In the genomic region with DNA sequence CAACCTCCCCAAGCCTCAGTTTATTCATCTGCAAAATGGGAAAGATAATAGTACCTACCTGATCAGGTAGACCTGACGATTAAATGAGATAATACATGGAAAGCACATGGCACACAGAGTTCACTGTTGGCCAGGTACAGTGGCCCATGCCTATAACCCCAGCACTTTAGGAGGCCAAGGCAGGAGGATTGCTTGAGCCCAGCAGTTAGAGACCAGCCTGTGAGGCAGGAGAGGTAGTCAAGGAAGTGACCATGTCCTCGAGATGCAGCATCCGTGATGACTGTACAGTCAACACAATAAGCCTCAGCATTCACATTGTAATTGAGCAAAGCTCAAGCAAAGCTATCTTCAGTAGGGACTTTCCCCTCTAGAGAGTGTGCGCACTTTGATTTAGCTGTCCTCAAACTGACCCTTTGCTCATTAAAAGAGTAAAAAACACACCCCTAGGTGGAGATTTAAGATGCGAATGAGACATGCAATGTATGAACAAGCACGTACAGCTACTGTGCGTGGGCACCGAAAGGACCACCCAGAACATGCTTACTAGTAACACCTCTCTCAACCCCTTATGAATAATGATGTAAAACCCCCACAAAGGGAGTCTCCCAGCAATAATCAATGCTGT, we compare ENCODE assay signal across 14 cellular contexts. TPM values are rescaled to one million over a fixed set of nuclear protein-coding genes. Genes with fewer than 3 reads are reported as not detected.
DNase-seq lines count a peak whose midpoint lies in the region; ATAC-seq and TF ChIP-seq lines count a peak whose summit lies in the region.
"Had no signal": no experiment of that assay in that cellular context is flagged by ENCODE, and none has a peak within 500 bp of the region (broad histone marks: within the 10 kb centered on the region; RNA-seq: fewer than 3 reads in every experiment).

No MANE protein-coding gene starts in this region.

- H3K4me1 ChIP-seq in suprapubic skin: peaks cover under 1% of the 10 kb centered on the region
- H3K4me1 ChIP-seq: HAP-1 had no signal

- no peak overlapping the region for H3K27ac ChIP-seq in suprapubic skin
- H3K27ac ChIP-seq: right atrium auricular region, WERI-Rb-1 had no signal

- no peaks in the 10 kb centered on the region for H3K27me3 ChIP-seq in suprapubic skin
- H3K27me3 ChIP-seq: right atrium auricular region had no signal

- no peak for ATAC-seq in activated CD8-positive, alpha-beta memory T cell treated with anti-CD3 and anti-CD28 coated beads, Interleukin-2, amount 10 ng/mL, durations not matched to agents 7 days and 5 days
- ATAC-seq in HG03571 (IDR thresholded peaks at IDR 0.05; ENCODE audit: unreplicated experiment) (peak; percentile 13), esophagus mucosa (peak; percentile 60), GM21528 (IDR thresholded peaks at IDR 0.05; ENCODE audit: low FRiP score, unreplicated experiment) (no peak)

- CTCF ChIA-PET in activated CD8-positive, alpha-beta memory T cell treated with anti-CD3 and anti-CD28 coated beads, Interleukin-2, amount 10 ng/mL, durations not matched to agents 7 days and 5 days (lab: Charles Lee): interaction anchor here (0.7 to 16.9 kb wide), 5 partner anchors 8 to 378 kb away, joined by 3 to 382 read pairs (median 4); no protein-coding TSS in a partner anchor

- TF ChIP-seq EP300 in suprapubic skin (IDR thresholded peaks at IDR 0.05): no peak

- H3K9me3 ChIP-seq in suprapubic skin: no peaks in the 10 kb centered on the region
- H3K9me3 ChIP-seq: HAP-1, right atrium auricular region had no signal

- WGBS in suprapubic skin: 69% methylated on average over 8 of the region's 8 CpGs

- H3K9me3 Mint-ChIP-seq in activated CD8-positive, alpha-beta memory T cell treated with anti-CD3 and anti-CD28 coated beads, Interleukin-2, amount 10 ng/mL, durations not matched to agents 7 days and 5 days (ENCODE audit: low read depth): no peaks in the 10 kb centered on the region

- no peak overlapping the region for H3K4me3 Mint-ChIP-seq in activated CD8-positive, alpha-beta memory T cell treated with anti-CD3 and anti-CD28 coated beads, Interleukin-2, amount 10 ng/mL, durations not matched to agents 7 days and 5 days

- peak; percentile 49 for DNase-seq in activated CD8-positive, alpha-beta memory T cell treated with anti-CD3 and anti-CD28 coated beads, Interleukin-2, amount 50 U/mL, for 48 hours
- no peak for DNase-seq in activated CD8-positive, alpha-beta memory T cell treated with anti-CD3 and anti-CD28 coated beads, Interleukin-2, amount 10 ng/mL, durations not matched to agents 7 days and 5 days
- peak; percentile 27 to 37 for DNase-seq in suprapubic skin (ENCODE audit: low spot score in 2 of 2)
- no peak for DNase-seq in NCI-H2107 (lab: John Stamatoyannopoulos, UW)
- no peak for DNase-seq in COLO668 (lab: John Stamatoyannopoulos, UW; ENCODE audit: unreplicated experiment)
- DNase-seq: caudate nucleus, NCI-H446, WERI-Rb-1 had no signal

- H3K36me3 ChIP-seq in suprapubic skin: peaks cover 29% of the 10 kb centered on the region

- peaks cover 20% of the 10 kb centered on the region for H3K36me3 Mint-ChIP-seq in activated CD8-positive, alpha-beta memory T cell treated with anti-CD3 and anti-CD28 coated beads, Interleukin-2, amount 10 ng/mL, durations not matched to agents 7 days and 5 days

- H3K4me3 ChIP-seq in suprapubic skin: no peak overlapping the region
- H3K4me3 ChIP-seq: HAP-1, right atrium auricular region had no signal

- TF ChIP-seq CTCF in suprapubic skin (IDR thresholded peaks at IDR 0.05): no peak

- TF ChIP-seq POLR2A in suprapubic skin (IDR thresholded peaks at IDR 0.05): no peak

- H3K27ac Mint-ChIP-seq in activated CD8-positive, alpha-beta memory T cell treated with anti-CD3 and anti-CD28 coated beads, Interleukin-2, amount 10 ng/mL, durations not matched to agents 7 days and 5 days: no peak overlapping the region

- peaks cover 3% of the 10 kb centered on the region for H3K27me3 Mint-ChIP-seq in activated CD8-positive, alpha-beta memory T cell treated with anti-CD3 and anti-CD28 coated beads, Interleukin-2, amount 10 ng/mL, durations not matched to agents 7 days and 5 days

- H3K4me1 Mint-ChIP-seq in activated CD8-positive, alpha-beta memory T cell treated with anti-CD3 and anti-CD28 coated beads, Interleukin-2, amount 10 ng/mL, durations not matched to agents 7 days and 5 days: peaks cover 78% of the 10 kb centered on the region

RNA-seq across cellular contexts. Expression of gene ISCU, which starts 9.9 kb away (rescaled TPM):
- 10 to 100 TPM; 64.2 to 86.9 TPM for total RNA-seq in activated CD8-positive, alpha-beta memory T cell treated with anti-CD3 and anti-CD28 coated beads, Interleukin-2, amount 10 ng/mL, durations not matched to agents 7 days and 5 days
- total RNA-seq in esophagus mucosa: 51.2 TPM
- total RNA-seq in suprapubic skin: 100 to 1,000 TPM; 105 to 148 (median 134) TPM

RNA-seq across cellular contexts. Expression of gene SART3, which starts 11.3 kb away (rescaled TPM):
- 10 to 100 TPM; 81.2 to 99.7 TPM for total RNA-seq in activated CD8-positive, alpha-beta memory T cell treated with anti-CD3 and anti-CD28 coated beads, Interleukin-2, amount 10 ng/mL, durations not matched to agents 7 days and 5 days
- total RNA-seq in esophagus mucosa: 25.7 TPM
- total RNA-seq in suprapubic skin: 10 to 100 TPM; 46.1 to 77.0 (median 62.8) TPM

RNA-seq across cellular contexts. Expression of gene TMEM119, which starts 25.6 kb away (rescaled TPM):
- under 1 TPM; 0.16 to 0.20 TPM for total RNA-seq in activated CD8-positive, alpha-beta memory T cell treated with anti-CD3 and anti-CD28 coated beads, Interleukin-2, amount 10 ng/mL, durations not matched to agents 7 days and 5 days
- total RNA-seq in esophagus mucosa (2.0 TPM), suprapubic skin (10 to 100 TPM in 1 of 4 donors, 1 to 10 TPM in 2, under 1 TPM in 1; 0.24 to 10.9 (median 6.3) TPM)
- total RNA-seq: MCF 10A had no signal

RNA-seq across cellular contexts. Expression of gene FICD, which starts 57.2 kb away (rescaled TPM):
- total RNA-seq in activated CD8-positive, alpha-beta memory T cell treated with anti-CD3 and anti-CD28 coated beads, Interleukin-2, amount 10 ng/mL, durations not matched to agents 7 days and 5 days: 1 to 10 TPM; 5.8 to 6.1 TPM
- total RNA-seq in esophagus mucosa (1.1 TPM), suprapubic skin (1 to 10 TPM; 2.3 to 5.7 (median 3.9) TPM)

Comparison
In these comparisons a context has a peak if more than half of its experiments do, and no peak if none do; other contexts are left out.
1. DNase-seq: peak in activated CD8-positive, alpha-beta memory T cell treated with anti-CD3 and anti-CD28 coated beads, Interleukin-2, amount 50 U/mL, for 48 hours (single experiment) and suprapubic skin (2 of 2); none in activated CD8-positive, alpha-beta memory T cell treated with anti-CD3 and anti-CD28 coated beads, Interleukin-2, amount 10 ng/mL, durations not matched to agents 7 days and 5 days (single experiment), NCI-H2107 (single experiment) and COLO668 (single experiment).
2. ATAC-seq: peak in HG03571 (single experiment) and esophagus mucosa (single experiment); none in activated CD8-positive, alpha-beta memory T cell treated with anti-CD3 and anti-CD28 coated beads, Interleukin-2, amount 10 ng/mL, durations not matched to agents 7 days and 5 days (single experiment) and GM21528 (single experiment).